17 cellular contexts compared by ENCODE assay signal in genomic region chr3:35404571-35404970, GRCh38.
DNase-seq lines count a peak whose midpoint lies in the region; ATAC-seq and TF ChIP-seq lines count a peak whose summit lies in the region.
"Had no signal": no experiment of that assay in that cellular context is flagged by ENCODE, and none has a peak within 500 bp of the region (broad histone marks: within the 10 kb centered on the region; RNA-seq: fewer than 3 reads in every experiment).

No MANE protein-coding gene starts in this region.

- intact Hi-C loops in OCI-LY7 (cut with micrococcal nuclease; ENCODE audit: unreplicated experiment) = no loop called here

- H3K9me3 ChIP-seq in OCI-LY7 (ENCODE audit: low read length) (no peaks in the 10 kb centered on the region), neural progenitor cell (ENCODE audit: low read depth) (no peaks in the 10 kb centered on the region)
- H3K9me3 ChIP-seq: BE2C had no signal

- POLR2A ChIA-PET in OCI-LY7 (lab: Charles Lee) = no interaction called here

- in situ Hi-C loops in GM13977 (cut with MboI; ENCODE audit: low pct_unique_long_range_greater_than_20kb, low sequenced_read_pairs, unreplicated experiment) = no loop called here

- H3K36me3 ChIP-seq in OCI-LY7 (ENCODE audit: insufficient read depth, low read length) (no peaks in the 10 kb centered on the region), neural progenitor cell (no peaks in the 10 kb centered on the region)
- H3K36me3 ChIP-seq: BE2C had no signal

- no peaks in the 10 kb centered on the region for H3K36me3 Mint-ChIP-seq in neural progenitor cell
- H3K36me3 Mint-ChIP-seq: CD4-positive, CD25-positive, alpha-beta regulatory T cell; CD8-positive, alpha-beta memory T cell had no signal

- H3K27ac ChIP-seq in OCI-LY7 (ENCODE audit: low read depth, low read length, poor library complexity, severe bottlenecking) = no peak overlapping the region
- H3K27ac ChIP-seq in neural progenitor cell = no peak overlapping the region

- H3K4me2 ChIP-seq in OCI-LY7 (ENCODE audit: low read length) (no peak overlapping the region), neural progenitor cell (no peak overlapping the region)

- no peaks in the 10 kb centered on the region for H3K4me1 ChIP-seq in OCI-LY7 (ENCODE audit: insufficient read depth, low read length, poor library complexity, severe bottlenecking)
- no peaks in the 10 kb centered on the region for H3K4me1 ChIP-seq in neural progenitor cell
- H3K4me1 ChIP-seq: BE2C had no signal

- TF ChIP-seq CTCF in OCI-LY7 (conservative IDR thresholded peaks at IDR 0.05; ENCODE audit: low read length) (no peak), neural progenitor cell (IDR thresholded peaks at IDR 0.05) (no peak), GM13977 (IDR thresholded peaks at IDR 0.05; ENCODE audit: extremely low read depth, insufficient read depth, missing control alignments) (no peak)

- no peaks in the 10 kb centered on the region for H3K27me3 ChIP-seq in neural progenitor cell
- H3K27me3 ChIP-seq: BE2C had no signal

- no peaks in the 10 kb centered on the region for H4K20me1 ChIP-seq in OCI-LY7 (ENCODE audit: insufficient read depth, low read length)
- no peaks in the 10 kb centered on the region for H4K20me1 ChIP-seq in neural progenitor cell (ENCODE audit: low read depth)

- H3K9me3 Mint-ChIP-seq in neural progenitor cell = no peaks in the 10 kb centered on the region
- H3K9me3 Mint-ChIP-seq: H9 had no signal

- CTCF ChIA-PET in OCI-LY7 (lab: Charles Lee; ENCODE audit: unreplicated experiment) = no interaction called here

- H3K4me3 Mint-ChIP-seq in neural progenitor cell = no peak overlapping the region
- H3K4me3 Mint-ChIP-seq: CD4-positive, CD25-positive, alpha-beta regulatory T cell; CD8-positive, alpha-beta memory T cell; H9 had no signal

- no peak for ATAC-seq in GM18861 (IDR thresholded peaks at IDR 0.05; ENCODE audit: unreplicated experiment)

- peak overlapping the region; percentile 14; the same call in 1 of the 2 replicates for H2AFZ ChIP-seq in OCI-LY7 (ENCODE audit: low read length)
- peak overlapping the region; percentile 48 for H2AFZ ChIP-seq in neural progenitor cell (replicated peaks)

- no peak overlapping the region for H3K27ac Mint-ChIP-seq in neural progenitor cell
- H3K27ac Mint-ChIP-seq: CD4-positive, CD25-positive, alpha-beta regulatory T cell; CD8-positive, alpha-beta memory T cell; H9 had no signal

- no peaks in the 10 kb centered on the region for H3K9me2 ChIP-seq in OCI-LY7 (ENCODE audit: insufficient read depth, low read length)

- H3K27me3 Mint-ChIP-seq in neural progenitor cell (ENCODE audit: insufficient read depth, low read depth) = peaks cover 2% of the 10 kb centered on the region
- H3K27me3 Mint-ChIP-seq: CD4-positive, CD25-positive, alpha-beta regulatory T cell; CD8-positive, alpha-beta memory T cell had no signal

- H3K9ac ChIP-seq in neural progenitor cell = no peak overlapping the region

- H3K79me2 ChIP-seq in OCI-LY7 (ENCODE audit: insufficient read depth, low read depth, low read length) (no peaks in the 10 kb centered on the region), neural progenitor cell (ENCODE audit: low read depth) (no peaks in the 10 kb centered on the region)

- H3K4me3 ChIP-seq in OCI-LY7 (ENCODE audit: low read depth, low read length, poor library complexity, severe bottlenecking) (no peak overlapping the region), neural progenitor cell (no peak overlapping the region)

- H3F3A ChIP-seq in neural progenitor cell (ENCODE audit: low read depth) = no peaks in the 10 kb centered on the region

- BruUV-seq in OCI-LY7 (replicated peaks; lab: Mats Ljungman, UMichigan) = no TSS peak

- DNase-seq in COLO829 (ENCODE audit: low spot score) = peak; percentile 17
- no peak for DNase-seq in OCI-LY7 (ENCODE audit: low spot score)
- peak; percentile 59 for DNase-seq in epidermal melanocyte (ENCODE audit: insufficient read length, low spot score)
- DNase-seq in neural progenitor cell (ENCODE audit: low spot score) = no peak
- DNase-seq in RPMI8226 = no peak
- DNase-seq in GM13977 (ENCODE audit: low spot score) = no peak
- DNase-seq: ACHN; BE2C; C1 segment of cervical spinal cord; Calu3; CD4-positive, CD25-positive, alpha-beta regulatory T cell; CD8-positive, alpha-beta memory T cell; DMS79 treated with DMSO at 0.1 percent for 48 hours; GF-D8; H9; IMR-90 had no signal

- H3K4me1 Mint-ChIP-seq in neural progenitor cell = no peaks in the 10 kb centered on the region
- H3K4me1 Mint-ChIP-seq: CD4-positive, CD25-positive, alpha-beta regulatory T cell; CD8-positive, alpha-beta memory T cell; H9 had no signal

Comparison
In these comparisons a context has a peak if more than half of its experiments do, and no peak if none do; other contexts are left out.
1. DNase-seq: peak in COLO829 (single experiment) and epidermal melanocyte (single experiment); none in OCI-LY7 (single experiment), neural progenitor cell (single experiment), RPMI8226 (single experiment) and GM13977 (single experiment).